ENCODE assay signal across 10 cellular contexts in genomic region chr1:230085178-230085515, GRCh38. TPM values are rescaled to one million over a fixed set of nuclear protein-coding genes. Genes with fewer than 3 reads are reported as not detected.
DNase-seq lines count a peak whose midpoint lies in the region; ATAC-seq and TF ChIP-seq lines count a peak whose summit lies in the region.
"Had no signal": no experiment of that assay in that cellular context is flagged by ENCODE, and none has a peak within 500 bp of the region (broad histone marks: within the 10 kb centered on the region; RNA-seq: fewer than 3 reads in every experiment).

No MANE protein-coding gene starts in this region.

- H3K4me1 ChIP-seq in MM.1S (ENCODE audit: low read length) (peaks cover 25% of the 10 kb centered on the region), breast epithelium (peaks cover 0 to 14% of the 10 kb centered on the region in 2 donors)

- no peak for TF ChIP-seq POLR2A in breast epithelium (IDR thresholded peaks at IDR 0.05)

- H3K9me2 ChIP-seq in MM.1S (replicated peaks; ENCODE audit: insufficient read depth, low read length), result no peaks in the 10 kb centered on the region

- peaks cover 100% of the 10 kb centered on the region for H3K79me2 ChIP-seq in MM.1S (ENCODE audit: low read length)

- H3K36me3 ChIP-seq in MM.1S (replicated peaks; ENCODE audit: insufficient read depth, low read length), result no peaks in the 10 kb centered on the region
- H3K36me3 ChIP-seq in breast epithelium, result no peaks in the 10 kb centered on the region

- 0 out of 2 replicates have a peak overlapping the region, but pooled peaks have one; percentile 53 for H3K4me2 ChIP-seq in MM.1S (ENCODE audit: low read depth, low read length)

- TF ChIP-seq CTCF in AG04450 (IDR thresholded peaks at IDR 0.05; ENCODE audit: low read depth, low read length) (no peak), MM.1S (IDR thresholded peaks at IDR 0.05; ENCODE audit: low read length) (no peak), breast epithelium (IDR thresholded peaks at IDR 0.05) (no peak)

- H3K9ac ChIP-seq in MM.1S (ENCODE audit: low read length), result no peak overlapping the region

- POLR2A ChIA-PET in AG04450 (lab: Yijun Ruan, JAX), result interaction anchor here (1.1 to 2.5 kb wide), 3 partner anchors 13 to 29 kb away, joined by 6 to 16 read pairs (median 10); no protein-coding TSS in a partner anchor

- ATAC-seq in HG03520 (IDR thresholded peaks at IDR 0.05; ENCODE audit: unreplicated experiment), result no peak
- ATAC-seq in HG03521 (IDR thresholded peaks at IDR 0.05; ENCODE audit: unreplicated experiment), result no peak

- DNase-seq in AG04450 (ENCODE audit: low read depth, low spot score), result no peak
- no peak for DNase-seq in MM.1S
- DNase-seq in breast epithelium (ENCODE audit: low spot score in 2 of 2), result no peak
- peak; percentile 24 for DNase-seq in myocyte (ENCODE audit: low read depth)
- no peak for DNase-seq in stimulated activated naive CD4-positive, alpha-beta T cell treated with Interleukin-2 at 50 U/mL for 16 hours (lab: John Stamatoyannopoulos, UW)
- DNase-seq in RKO (ENCODE audit: low spot score), result no peak
- DNase-seq: cortex of kidney, spleen had no signal

- peaks cover 13% of the 10 kb centered on the region; the same call in 1 of the 2 replicates for H3F3A ChIP-seq in MM.1S (ENCODE audit: insufficient read depth, low read length)

- no peaks in the 10 kb centered on the region for H4K20me1 ChIP-seq in MM.1S (ENCODE audit: insufficient read depth, low read length)

- peak overlapping the region; percentile 92 for H3K27ac ChIP-seq in AG04450 (ENCODE audit: low read depth, low read length)
- H3K27ac ChIP-seq in MM.1S (ENCODE audit: low read length), result peak overlapping the region; percentile 72; the same call in 1 of the 2 replicates
- peak overlapping the region; percentile 83 to 86 for H3K27ac ChIP-seq in breast epithelium
- H3K27ac ChIP-seq: spleen had no signal

- no peaks in the 10 kb centered on the region for H3K27me3 ChIP-seq in AG04450 (ENCODE audit: control insufficient read depth, insufficient read depth, low read length)
- H3K27me3 ChIP-seq in MM.1S (replicated peaks; ENCODE audit: insufficient read depth, low read length), result no peaks in the 10 kb centered on the region
- no peaks in the 10 kb centered on the region for H3K27me3 ChIP-seq in breast epithelium
- H3K27me3 ChIP-seq: spleen had no signal

- intact Hi-C loops in breast epithelium (cut with DNase I; ENCODE audit: low total_unique reads), result no loop called here

- no peak overlapping the region for H3K4me3 ChIP-seq in AG04450 (ENCODE audit: low read depth, low read length)
- H3K4me3 ChIP-seq in MM.1S (ENCODE audit: low read length), result no peak overlapping the region
- H3K4me3 ChIP-seq in breast epithelium, result no peak overlapping the region
- H3K4me3 ChIP-seq: spleen had no signal

- H2AFZ ChIP-seq in MM.1S (ENCODE audit: low read length), result no peak overlapping the region

- peaks cover 8% of the 10 kb centered on the region for H3K9me3 ChIP-seq in AG04450 (ENCODE audit: control insufficient read depth, insufficient read depth, low read length)
- H3K9me3 ChIP-seq in MM.1S (replicated peaks; ENCODE audit: insufficient read depth, low read length), result no peaks in the 10 kb centered on the region
- no peaks in the 10 kb centered on the region for H3K9me3 ChIP-seq in breast epithelium

- CTCF ChIA-PET in AG04450 (lab: Charles Lee), result no interaction called here

RNA-seq across cellular contexts. Expression of gene GALNT2, which starts 18.1 kb away (rescaled TPM):
- 119 and 121 TPM in 2 replicates for polyA plus RNA-seq in AG04450 (2011; rRNA removed)
- 96.5 and 108 TPM in 2 replicates for polyA minus RNA-seq in AG04450 (2011; rRNA and poly(A)+ RNA removed)
- 10 to 100 TPM; 27.4 to 53.0 (median 42.6) TPM for total RNA-seq in breast epithelium
- 64.4 and 66.8 TPM in 2 replicates for total RNA-seq in myocyte
- polyA plus RNA-seq in myocyte (2012), result 111 TPM
